Comparison of ENCODE assay signal across 18 cellular contexts in genomic region chr12:91753649-91754048, GRCh38.
DNase-seq lines count a peak whose midpoint lies in the region; ATAC-seq and TF ChIP-seq lines count a peak whose summit lies in the region.
"Had no signal": no experiment of that assay in that cellular context is flagged by ENCODE, and none has a peak within 500 bp of the region (broad histone marks: within the 10 kb centered on the region; RNA-seq: fewer than 3 reads in every experiment).

No MANE protein-coding gene starts in this region.

- BruUV-seq in HCT116 (replicated peaks; lab: Mats Ljungman, UMichigan): no TSS peak

- no peaks in the 10 kb centered on the region for H3K27me3 ChIP-seq in HCT116 (ENCODE audit: insufficient read depth, low read length)
- H3K27me3 ChIP-seq: BE2C had no signal

- H4K20me1 ChIP-seq in HCT116 (ENCODE audit: insufficient read depth): no peaks in the 10 kb centered on the region

- H3K9me3 Mint-ChIP-seq in activated CD4-positive, alpha-beta T cell treated with anti-CD3 and anti-CD28 coated beads, Interleukin-2, amount 10 ng/mL, durations not matched to agents 24 days and 14 days: peaks cover 14% of the 10 kb centered on the region
- peaks cover 21% of the 10 kb centered on the region for H3K9me3 Mint-ChIP-seq in WTC11

- no peak for ATAC-seq in HCT116
- no peak for ATAC-seq in WTC11
- no peak for ATAC-seq in HG03457 (IDR thresholded peaks at IDR 0.05; ENCODE audit: unreplicated experiment)
- no peak for ATAC-seq in GM19023 (IDR thresholded peaks at IDR 0.05; ENCODE audit: unreplicated experiment)

- RAD21 ChIA-PET in HCT116 (lab: Charles Lee; ENCODE audit: low non-redundant PET in 1 of 2, low total read pairs in 2 of 2, uncharacterized antibody in 2 of 2, unreplicated experiment in 2 of 2): no interaction called here

- no peak for TF ChIP-seq POLR2A in HCT116 (IDR thresholded peaks at IDR 0.05; ENCODE audit: borderline replicate concordance, extremely low read depth, insufficient read depth, insufficient read length)

- no peaks in the 10 kb centered on the region for H3K36me3 ChIP-seq in HCT116 (ENCODE audit: control insufficient read depth in 1 of 2, insufficient read depth in 2 of 2, low read length in 2 of 2)
- H3K36me3 ChIP-seq: BE2C had no signal

- no peaks in the 10 kb centered on the region for H3K4me1 ChIP-seq in HCT116 (ENCODE audit: control insufficient read depth in 1 of 2, insufficient read depth in 2 of 2, low read length in 2 of 2)
- H3K4me1 ChIP-seq: BE2C had no signal

- H3K4me3 Mint-ChIP-seq in activated CD4-positive, alpha-beta T cell treated with anti-CD3 and anti-CD28 coated beads, Interleukin-2, amount 10 ng/mL, durations not matched to agents 24 days and 14 days: peak overlapping the region; percentile 8
- H3K4me3 Mint-ChIP-seq in WTC11: no peak overlapping the region
- H3K4me3 Mint-ChIP-seq: CD8-positive, alpha-beta memory T cell had no signal

- POLR2A ChIA-PET in HCT116 (lab: Charles Lee): no interaction called here
- POLR2A ChIA-PET in WTC11 (lab: Charles Lee): no interaction called here

- no peak overlapping the region for H3K4me3 ChIP-seq in HCT116 (replicated peaks in 1 of 2; ENCODE audit: low read depth in 1 of 2, low read length in 2 of 2)
- H3K4me3 ChIP-seq: GM23248 had no signal

- peaks cover 2% of the 10 kb centered on the region for H3K36me3 Mint-ChIP-seq in activated CD4-positive, alpha-beta T cell treated with anti-CD3 and anti-CD28 coated beads, Interleukin-2, amount 10 ng/mL, durations not matched to agents 24 days and 14 days (ENCODE audit: low read depth)
- H3K36me3 Mint-ChIP-seq in WTC11: peaks cover 17% of the 10 kb centered on the region

- no peaks in the 10 kb centered on the region for H3K79me2 ChIP-seq in HCT116 (ENCODE audit: insufficient read depth, low read length)

- no peaks in the 10 kb centered on the region for H3K27me3 Mint-ChIP-seq in activated CD4-positive, alpha-beta T cell treated with anti-CD3 and anti-CD28 coated beads, Interleukin-2, amount 10 ng/mL, durations not matched to agents 24 days and 14 days
- no peaks in the 10 kb centered on the region for H3K27me3 Mint-ChIP-seq in WTC11 (ENCODE audit: low read depth)
- H3K27me3 Mint-ChIP-seq: CD4-positive, CD25-positive, alpha-beta regulatory T cell; CD8-positive, alpha-beta memory T cell had no signal

- TF ChIP-seq CTCF in HCT116 (IDR thresholded peaks at IDR 0.05 in 2 of 3, conservative IDR thresholded peaks at IDR 0.05 in 1 of 3; ENCODE audit: borderline replicate concordance in 1 of 3, insufficient read depth in 1 of 3, low read depth in 2 of 3, low read length in 2 of 3) (no peak), WTC11 (IDR thresholded peaks at IDR 0.05) (no peak)

- CTCF ChIA-PET in HCT116 (lab: Charles Lee): no interaction called here
- CTCF ChIA-PET in WTC11 (lab: Charles Lee): no interaction called here

- H3K27ac ChIP-seq in HCT116 (ENCODE audit: low read depth, low read length): no peak overlapping the region
- H3K27ac ChIP-seq: GM23248, HL-60 had no signal

- no peak for DNase-seq in activated CD4-positive, alpha-beta T cell treated with anti-CD3 and anti-CD28 coated beads, Interleukin-2, amount 10 ng/mL, durations not matched to agents 24 days and 14 days
- no peak for DNase-seq in activated CD4-positive, alpha-beta T cell treated with anti-CD3 and anti-CD28 coated beads for 4 hours
- DNase-seq in HCT116 (ENCODE audit: low read depth, low spot score): no peak
- no peak for DNase-seq in WTC11 (ENCODE audit: low spot score)
- no peak for DNase-seq in NCI-H128 (lab: John Stamatoyannopoulos, UW; ENCODE audit: unreplicated experiment)
- DNase-seq: 8988T; BE2C; C1 segment of cervical spinal cord; CD4-positive, CD25-positive, alpha-beta regulatory T cell; CD8-positive, alpha-beta memory T cell; COR-L47; DMS 273 treated with DMSO at 0.1 percent for 48 hours; DMS53; GM23248; H7 had no signal

- H3K9ac ChIP-seq in HCT116 (ENCODE audit: low read length): no peak overlapping the region
- H3K9ac ChIP-seq: GM23248 had no signal

- peaks cover 7 to 8% of the 10 kb centered on the region in 2 experiments; a peak in 2 of 4 replicates for H3K9me3 ChIP-seq in HCT116 (ENCODE audit: control insufficient read depth in 1 of 2, insufficient read depth in 1 of 2, low read depth in 1 of 2, low read length in 2 of 2)
- H3K9me3 ChIP-seq: BE2C had no signal

- no peak overlapping the region for H2AFZ ChIP-seq in HCT116 (ENCODE audit: low read depth, low read length, poor library complexity, severe bottlenecking)
- H2AFZ ChIP-seq: GM23248 had no signal

- no peaks in the 10 kb centered on the region for H3K9me2 ChIP-seq in HCT116 (ENCODE audit: insufficient read depth)

- H3K27ac Mint-ChIP-seq in activated CD4-positive, alpha-beta T cell treated with anti-CD3 and anti-CD28 coated beads, Interleukin-2, amount 10 ng/mL, durations not matched to agents 24 days and 14 days: no peak overlapping the region
- H3K27ac Mint-ChIP-seq in WTC11: no peak overlapping the region
- H3K27ac Mint-ChIP-seq: CD4-positive, CD25-positive, alpha-beta regulatory T cell had no signal

- no peak for TF ChIP-seq RAD21 in HCT116 (IDR thresholded peaks at IDR 0.05; ENCODE audit: low read depth)

- peaks cover 5% of the 10 kb centered on the region for H3K4me1 Mint-ChIP-seq in activated CD4-positive, alpha-beta T cell treated with anti-CD3 and anti-CD28 coated beads, Interleukin-2, amount 10 ng/mL, durations not matched to agents 24 days and 14 days
- no peaks in the 10 kb centered on the region for H3K4me1 Mint-ChIP-seq in WTC11
- H3K4me1 Mint-ChIP-seq: CD8-positive, alpha-beta memory T cell had no signal

- no peak overlapping the region for H3K4me2 ChIP-seq in HCT116 (ENCODE audit: low read length)

- intact Hi-C loops in activated CD4-positive, alpha-beta T cell treated with anti-CD3 and anti-CD28 coated beads, Interleukin-2, amount 10 ng/mL, durations not matched to agents 24 days and 14 days (cut with micrococcal nuclease): no loop called here
- intact Hi-C loops in HCT116 (cut with micrococcal nuclease): no loop called here

TF ChIP-seq in HCT116, 20 proteins besides CTCF, POLR2A, EP300 and RAD21:
- TF ChIP-seq CBX3 (IDR thresholded peaks at IDR 0.05; ENCODE audit: low read depth) (peak; percentile 85; the same call in 1 of the 2 replicates), EGR1 (IDR thresholded peaks at IDR 0.05; ENCODE audit: low read depth) (no peak), FOSL1 (IDR thresholded peaks at IDR 0.05; ENCODE audit: low read depth) (no peak)

TF ChIP-seq in WTC11, 78 proteins besides CTCF, POLR2A, EP300 and RAD21:
- TF ChIP-seq ARID4B (CRISPR knock-in tag; IDR thresholded peaks at IDR 0.05; ENCODE audit: borderline replicate concordance) (no peak), GTF2I (CRISPR knock-in tag; conservative IDR thresholded peaks at IDR 0.05) (peak; percentile 76; the same call in 1 of the 2 replicates)
